In the genomic region with DNA sequence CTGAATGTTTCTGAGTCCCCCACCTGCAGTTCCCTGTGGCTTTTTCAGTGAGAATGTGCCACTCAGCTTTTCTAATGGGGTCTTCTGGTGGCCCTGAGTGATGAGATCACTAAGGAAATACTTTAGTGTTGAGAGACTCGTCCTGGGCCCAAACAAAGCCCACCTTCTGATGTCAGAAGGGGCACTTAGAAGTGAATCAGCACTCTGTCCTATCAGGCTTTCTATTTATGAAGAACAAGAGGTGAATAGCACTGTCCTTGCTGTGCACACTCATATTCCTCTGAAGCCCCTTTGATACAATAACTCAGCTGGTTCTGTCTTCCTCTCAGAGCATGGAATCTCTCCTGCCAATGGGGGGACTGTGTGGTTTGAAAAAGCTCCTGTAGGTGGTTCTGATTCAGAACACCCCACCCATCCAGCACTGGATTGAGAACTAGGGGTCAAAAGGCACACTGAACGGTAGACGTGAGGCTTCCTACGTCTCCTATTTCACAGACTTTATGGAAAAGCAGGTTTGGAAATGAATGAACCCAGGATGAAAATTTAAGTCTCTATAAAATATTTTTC, we compare ENCODE assay signal across 1 cellular context.
TF ChIP-seq lines count a peak whose summit lies in the region.

No MANE protein-coding gene starts in this region.

TF ChIP-seq in GM23338, 12 proteins besides CTCF, POLR2A, EP300 and RAD21 (continued from another document):
- no peak for TF ChIP-seq ZNF462 (CRISPR knock-in tag; IDR thresholded peaks at IDR 0.05)
